Comparison of ENCODE assay signal across 30 cellular contexts in the genomic region with DNA sequence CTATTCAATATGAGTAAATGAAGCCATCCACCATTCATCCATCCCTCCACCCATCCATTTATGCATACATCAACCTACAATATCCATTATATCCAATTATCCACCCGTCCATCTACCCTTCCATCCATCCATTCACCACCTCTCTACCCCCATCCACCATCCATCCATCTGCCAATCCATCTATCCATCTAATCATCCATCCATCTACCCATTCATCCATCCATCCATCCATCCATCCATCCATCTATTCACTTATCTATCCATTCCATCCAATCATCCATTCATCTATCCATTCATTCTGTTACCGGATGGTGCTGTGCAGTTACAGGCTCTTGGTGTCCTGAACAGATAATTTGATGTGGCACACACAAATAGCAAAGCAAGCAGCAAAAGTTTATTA. TPM values are rescaled to one million over a fixed set of nuclear protein-coding genes. Genes with fewer than 3 reads are reported as not detected.
"Had no signal": no experiment of that assay in that cellular context is flagged by ENCODE, and none has a peak within 500 bp of the region (broad histone marks: within the 10 kb centered on the region; RNA-seq: fewer than 3 reads in every experiment).

No MANE protein-coding gene starts in this region.

- H3K27me3 ChIP-seq: testis, thyroid gland, tibial nerve, transverse colon, upper lobe of left lung, uterus, vagina had no signal

- H3K4me3 ChIP-seq: stomach, suprapubic skin, testis, thoracic aorta, thyroid gland, tibial artery, tibial nerve, transverse colon, upper lobe of left lung, upper lobe of right lung, uterus, vagina had no signal

- ATAC-seq: stimulated activated effector memory CD8-positive, alpha-beta T cell treated with anti-CD3 and anti-CD28 coated beads, Interleukin-12 subunit alpha, Interleukin-12 subunit beta, amount 100 ng/mL, for 72 hours; stimulated activated memory B cell treated with anti-CD40 and anti-IgM and Interleukin-4, amounts not matched to agents 10 μg/mL and 1 μg/mL and 100 μg/mL, for 72 hours; stimulated activated naive B cell treated with anti-CD40 and anti-IgM and Interleukin-4, amounts not matched to agents 10 μg/mL and 1 μg/mL and 100 μg/mL, for 72 hours; stimulated activated naive CD8-positive, alpha-beta T cell treated with anti-CD3 and anti-CD28 coated beads, Interleukin-15, amount 100 ng/mL, for 72 hours; stimulated activated naive CD8-positive, alpha-beta T cell treated with anti-CD3 and anti-CD28 coated beads, Interleukin-15, Interleukin-2, amounts not matched to agents 100 U/mL and 50 U/mL, for 24 hours; upper lobe of right lung had no signal

- H3K36me3 ChIP-seq: stomach, suprapubic skin, thoracic aorta, thyroid gland, tibial artery, tibial nerve, transverse colon, upper lobe of left lung, upper lobe of right lung, uterus, vagina had no signal

- H3K9me3 ChIP-seq: suprapubic skin, testis, thoracic aorta, thyroid gland, tibial artery, transverse colon, uterus, vagina had no signal

- DNase-seq: stimulated activated CD4-positive, alpha-beta T cell treated with anti-CD3 and anti-CD28 coated beads, Interleukin-2, amount 100 ng/mL, for 48 hours; stimulated activated CD4-positive, alpha-beta T cell treated with anti-CD3 and anti-CD28 coated beads, Interleukin-4, amount 100 ng/mL, for 1 hour; stimulated activated CD4-positive, alpha-beta T cell treated with anti-CD3 and anti-CD28 coated beads, Interleukin-4, amount 100 ng/mL, for 24 hours; stimulated activated CD4-positive, alpha-beta T cell treated with anti-CD3 and anti-CD28 coated beads, Interleukin-4, amount 100 ng/mL, for 4 hours; stimulated activated CD8-positive, alpha-beta memory T cell treated with anti-CD3 and anti-CD28 coated beads, Interleukin-4, amount 100 ng/mL, for 48 hours; stimulated activated naive B cell treated with anti-CD40 and anti-IgM and Interleukin-4, amounts not matched to agents 10 μg/mL and 1 μg/mL and 100 μg/mL, for 72 hours; stimulated activated naive CD4-positive, alpha-beta T cell; stimulated activated naive CD4-positive, alpha-beta T cell treated with Interleukin-2 at 50 U/mL for 16 hours; stimulated activated naive CD8-positive, alpha-beta T cell treated with anti-CD3 and anti-CD28 coated beads, Interleukin-15, amount 100 ng/mL, for 72 hours; stimulated activated naive CD8-positive, alpha-beta T cell treated with anti-CD3 and anti-CD28 coated beads, Interleukin-15, Interleukin-2, amounts not matched to agents 100 U/mL and 50 U/mL, for 24 hours; stomach; substantia nigra; testis; thyroid gland; tibial artery; transverse colon; trophoblast cell; upper lobe of left lung; upper lobe of right lung; uterus had no signal

- H3K27ac ChIP-seq: stomach, suprapubic skin, testis, thoracic aorta, thyroid gland, tibial artery, tibial nerve, transverse colon, upper lobe of left lung, upper lobe of right lung, uterus, vagina had no signal

- H3K4me1 ChIP-seq: stomach, suprapubic skin, testis, tibial artery, tibial nerve, transverse colon, upper lobe of left lung, upper lobe of right lung, uterus, vagina had no signal

RNA-seq across cellular contexts. Expression of gene PAEP, which starts 10.7 kb away (rescaled TPM):
- total RNA-seq: stomach, subcutaneous adipose tissue, temporal lobe, testis, thoracic aorta, thyroid gland, tibial nerve, transverse colon, upper lobe of right lung, ureter, urinary bladder, uterus, vagina had no signal
- polyA plus RNA-seq: stomach, urinary bladder had no signal

RNA-seq across cellular contexts. Expression of gene OBP2A, which starts 26.3 kb away (rescaled TPM):
- total RNA-seq: stomach, subcutaneous adipose tissue, temporal lobe, thoracic aorta, thyroid gland, tibial nerve, transverse colon, upper lobe of left lung, upper lobe of right lung, ureter, urinary bladder, uterus, vagina had no signal
- polyA plus RNA-seq: stomach, urinary bladder had no signal

RNA-seq across cellular contexts. Expression of gene LCN1, which starts 51.0 kb away (rescaled TPM):
- total RNA-seq: stomach, subcutaneous adipose tissue, suprapubic skin, temporal lobe, testis, thoracic aorta, thyroid gland, tibial nerve, transverse colon, upper lobe of left lung, upper lobe of right lung, ureter, urinary bladder, vagina had no signal
- polyA plus RNA-seq: stomach, urinary bladder had no signal
